Comparison of ENCODE assay signal across 8 cellular contexts in the genomic region with DNA sequence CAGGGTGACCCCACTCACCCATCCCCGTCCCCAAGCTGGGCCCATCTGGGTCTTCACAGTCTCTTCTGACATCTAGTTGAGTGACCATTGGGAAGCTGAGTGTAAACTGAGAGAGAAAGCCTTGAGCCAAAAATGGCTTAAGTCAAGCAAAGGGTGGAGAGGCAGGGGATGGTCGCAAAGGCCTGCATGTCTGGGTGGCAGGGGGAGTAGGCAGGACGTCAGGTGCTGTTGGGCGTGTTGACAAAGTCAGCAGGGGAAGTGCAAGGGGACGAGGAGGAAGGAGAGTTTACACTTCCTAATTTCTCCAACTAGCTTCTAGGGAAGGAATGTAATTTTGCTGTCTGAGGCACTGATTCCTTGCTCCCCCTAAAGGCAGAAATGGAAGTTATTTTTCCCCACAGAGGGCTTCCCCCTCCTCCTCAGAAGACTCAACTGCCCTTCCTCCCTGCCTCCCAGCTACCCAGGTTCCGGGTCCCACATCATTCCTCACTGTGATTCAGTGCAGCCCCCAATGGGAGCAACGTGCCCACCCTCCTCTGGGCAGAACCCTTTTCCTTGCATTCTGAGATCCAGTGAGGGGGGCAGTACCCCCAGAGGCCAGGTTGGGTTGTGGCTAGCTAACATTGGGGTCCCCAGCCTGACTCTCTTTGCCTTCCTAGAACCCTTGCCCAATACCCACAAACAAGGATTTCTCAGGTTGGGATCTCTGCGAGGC. TPM values are rescaled to one million over a fixed set of nuclear protein-coding genes. Genes with fewer than 3 reads are reported as not detected.
A peak's percentile ranks its signal among the peaks of the same experiment; 100 is the strongest.
DNase-seq lines count a peak whose midpoint lies in the region; ATAC-seq and TF ChIP-seq lines count a peak whose summit lies in the region.

No MANE protein-coding gene starts in this region.

- peak; percentile 33 for TF ChIP-seq CTCF in NB4 (IDR thresholded peaks at IDR 0.05; ENCODE audit: low read depth, low read length)
- TF ChIP-seq CTCF in neural progenitor cell (IDR thresholded peaks at IDR 0.05): peak; percentile 59

- H3K9me3 Mint-ChIP-seq in neural progenitor cell: no peaks in the 10 kb centered on the region

- DNase-seq in EL (peak; percentile 49), NB4 (ENCODE audit: low read depth) (peak; percentile 30), dermis blood vessel endothelial cell (peak; percentile 13), neural progenitor cell (ENCODE audit: low spot score) (peak; percentile 56), NK-92 (lab: John Stamatoyannopoulos, UW; ENCODE audit: unreplicated experiment) (no peak)
- DNase-seq in central memory CD4-positive, alpha-beta T cell: no peak

- H3F3A ChIP-seq in neural progenitor cell (ENCODE audit: low read depth): peaks cover 9% of the 10 kb centered on the region

- H3K4me1 ChIP-seq in neural progenitor cell: peaks cover 20% of the 10 kb centered on the region

- H3K4me2 ChIP-seq in neural progenitor cell: no peak overlapping the region

- H3K9me3 ChIP-seq in neural progenitor cell (ENCODE audit: low read depth): no peaks in the 10 kb centered on the region

- no peak for TF ChIP-seq POLR2A in NB4 (IDR thresholded peaks at IDR 0.05; ENCODE audit: extremely low read depth, insufficient read length)

- peaks cover 36% of the 10 kb centered on the region for H3K27me3 ChIP-seq in neural progenitor cell

- no peak overlapping the region for H3K4me3 ChIP-seq in NB4 (ENCODE audit: low read depth, low read length)
- no peak overlapping the region for H3K4me3 ChIP-seq in neural progenitor cell

- H3K27ac Mint-ChIP-seq in neural progenitor cell: peak overlapping the region; percentile 12

- H3K79me2 ChIP-seq in neural progenitor cell (ENCODE audit: low read depth): no peaks in the 10 kb centered on the region

- no peak overlapping the region for H3K9ac ChIP-seq in neural progenitor cell

- no peak for ATAC-seq in GM21526 (IDR thresholded peaks at IDR 0.05; ENCODE audit: low FRiP score, unreplicated experiment)
- ATAC-seq in GM18907 (IDR thresholded peaks at IDR 0.05; ENCODE audit: unreplicated experiment): no peak

- H4K20me1 ChIP-seq in neural progenitor cell (ENCODE audit: low read depth): peaks cover 3% of the 10 kb centered on the region

- H3K27ac ChIP-seq in neural progenitor cell: no peak overlapping the region

- H3K36me3 Mint-ChIP-seq in neural progenitor cell: peaks cover 2% of the 10 kb centered on the region

- H3K4me1 Mint-ChIP-seq in neural progenitor cell: peaks cover 53% of the 10 kb centered on the region

- H3K4me3 Mint-ChIP-seq in neural progenitor cell: peak overlapping the region; percentile 85

- no peak overlapping the region for H2AFZ ChIP-seq in neural progenitor cell (replicated peaks)

- H3K27me3 Mint-ChIP-seq in neural progenitor cell (ENCODE audit: insufficient read depth, low read depth): peaks cover 13% of the 10 kb centered on the region

- H3K36me3 ChIP-seq in neural progenitor cell: no peaks in the 10 kb centered on the region

RNA-seq across cellular contexts. Expression of gene ADORA1, which starts 1.2 kb away (rescaled TPM):
- 0.19 TPM in 1 of 2 replicates, not detected in the other for total RNA-seq in dermis blood vessel endothelial cell
- total RNA-seq in neural progenitor cell (ENCODE audit: low replicate concordance): 1.1 and 3.2 TPM in 2 replicates

RNA-seq across cellular contexts. Expression of gene MYOG, which starts 40.5 kb away (rescaled TPM):
- total RNA-seq in dermis blood vessel endothelial cell: not detected in 2 replicates
- total RNA-seq in neural progenitor cell (ENCODE audit: low replicate concordance): not detected in 2 replicates

RNA-seq across cellular contexts. Expression of gene MYBPH, which starts 49.3 kb away (rescaled TPM):
- not detected in 2 replicates for total RNA-seq in dermis blood vessel endothelial cell
- total RNA-seq in neural progenitor cell (ENCODE audit: low replicate concordance): not detected in 2 replicates

Comparison
In these comparisons a context has a peak if more than half of its experiments do, and no peak if none do; other contexts are left out.
1. DNase-seq: peak in EL (single experiment), NB4 (single experiment), dermis blood vessel endothelial cell (single experiment) and neural progenitor cell (single experiment); none in central memory CD4-positive, alpha-beta T cell (single experiment) and NK-92 (single experiment).